ENCODE assay signal across 9 cellular contexts in the genomic region with DNA sequence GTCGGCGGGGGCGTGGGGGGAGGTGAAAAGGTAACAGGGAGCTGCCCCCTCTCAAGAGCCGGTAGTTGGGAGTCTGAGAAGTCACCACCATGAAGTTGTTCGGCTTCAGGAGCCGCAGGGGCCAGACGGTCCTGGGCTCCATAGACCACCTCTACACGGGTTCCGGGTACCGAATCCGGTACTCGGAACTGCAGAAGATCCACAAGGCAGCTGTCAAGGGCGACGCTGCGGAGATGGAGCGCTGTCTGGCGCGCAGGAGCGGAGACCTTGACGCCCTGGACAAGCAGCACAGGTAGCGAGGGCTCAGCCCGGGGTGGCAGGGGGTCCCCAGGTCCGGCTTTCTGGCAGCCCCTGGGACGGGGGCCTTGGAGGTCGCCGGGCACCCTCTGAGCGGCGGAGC. TPM values are rescaled to one million over a fixed set of nuclear protein-coding genes. Genes with fewer than 3 reads are reported as not detected.
DNase-seq lines count a peak whose midpoint lies in the region; ATAC-seq, FAIRE-seq and TF ChIP-seq lines count a peak whose summit lies in the region.
"Had no signal": no experiment of that assay in that cellular context is flagged by ENCODE, and none has a peak within 500 bp of the region (broad histone marks: within the 10 kb centered on the region; RNA-seq: fewer than 3 reads in every experiment).

No MANE protein-coding gene starts in this region.

- no peaks in the 10 kb centered on the region for H3K9me3 ChIP-seq in CD8-positive, alpha-beta T cell (ENCODE audit: low read length)
- H3K9me3 ChIP-seq in astrocyte (ENCODE audit: insufficient read depth, low read depth, low read length), result no peaks in the 10 kb centered on the region

- POLR2A ChIA-PET in CD8-positive, alpha-beta T cell (lab: Charles Lee), result no interaction called here

- H3K36me3 Mint-ChIP-seq in CD8-positive, alpha-beta T cell, result no peaks in the 10 kb centered on the region
- H3K36me3 Mint-ChIP-seq in astrocyte (ENCODE audit: low read depth, unreplicated experiment), result no peaks in the 10 kb centered on the region
- H3K36me3 Mint-ChIP-seq in naive B cell, result no peaks in the 10 kb centered on the region

- no peak overlapping the region for H3K27ac ChIP-seq in CD8-positive, alpha-beta T cell (ENCODE audit: low read depth, low read length)
- H3K27ac ChIP-seq in astrocyte (ENCODE audit: low read depth, low read length), result no peak overlapping the region

- peak overlapping the region; percentile 79 for H3K27ac Mint-ChIP-seq in CD8-positive, alpha-beta T cell
- no peak overlapping the region for H3K27ac Mint-ChIP-seq in astrocyte (ENCODE audit: unreplicated experiment)
- peak overlapping the region in 3 of 6 donors; percentile 84 to 92 (median 85) for H3K27ac Mint-ChIP-seq in naive B cell

- H3K9ac ChIP-seq in astrocyte (ENCODE audit: low read length), result no peak overlapping the region

- intact Hi-C loops in CD8-positive, alpha-beta T cell (cut with DNase I, micrococcal nuclease), result loop anchor here (5.0 kb wide), 3 partner anchors 47 to 452 kb away; partner anchors contain the start of genes FAM210A (in 1 of the 2), RNMT (in 1 of the 2) and ZNF519 (in 1 of the 2)

- no peak overlapping the region for H2AFZ ChIP-seq in astrocyte (ENCODE audit: low read depth, low read length)

- no peaks in the 10 kb centered on the region for H3K36me3 ChIP-seq in CD8-positive, alpha-beta T cell (ENCODE audit: insufficient read depth, low read length)
- no peaks in the 10 kb centered on the region for H3K36me3 ChIP-seq in astrocyte (ENCODE audit: insufficient read depth, low read length)

- TF ChIP-seq CTCF in CD8-positive, alpha-beta T cell (IDR thresholded peaks at IDR 0.05), result no peak
- no peak for TF ChIP-seq CTCF in astrocyte (IDR thresholded peaks at IDR 0.05; ENCODE audit: insufficient read depth, low read depth, low read length)

- H3K9me3 Mint-ChIP-seq in CD8-positive, alpha-beta T cell, result no peaks in the 10 kb centered on the region
- H3K9me3 Mint-ChIP-seq in astrocyte (ENCODE audit: unreplicated experiment), result no peaks in the 10 kb centered on the region
- peaks cover 0 to 1% (median 0%) of the 10 kb centered on the region in 7 donors for H3K9me3 Mint-ChIP-seq in naive B cell

- peak in 1 of 7 experiments; percentile 58 for DNase-seq in CD8-positive, alpha-beta T cell
- no peak for DNase-seq in astrocyte (ENCODE audit: low read depth)
- no peak for DNase-seq in naive B cell
- no peak for DNase-seq in NCI-H1048 (lab: John Stamatoyannopoulos, UW)
- no peak for DNase-seq in NCI-H226
- DNase-seq in retina, result no peak

- H3K79me2 ChIP-seq in astrocyte (ENCODE audit: insufficient read depth, low read length), result no peaks in the 10 kb centered on the region

- peak overlapping the region; percentile 75 for H3K4me2 ChIP-seq in astrocyte (ENCODE audit: low read length)

- H3K4me3 ChIP-seq in CD8-positive, alpha-beta T cell (ENCODE audit: low read depth, low read length), result peak overlapping the region; percentile 61
- H3K4me3 ChIP-seq in astrocyte (ENCODE audit: insufficient read depth, low read depth, low read length), result no peak overlapping the region
- H3K4me3 ChIP-seq: K562 had no signal

- no peak for TF ChIP-seq POLR2A in GM18505 (IDR thresholded peaks at IDR 0.05; ENCODE audit: borderline replicate concordance, extremely low read depth, insufficient read depth, insufficient read length)

- ATAC-seq in CD8-positive, alpha-beta T cell, result peak; percentile 26
- ATAC-seq in HG02798 (IDR thresholded peaks at IDR 0.05; ENCODE audit: poor library complexity, unreplicated experiment) (peak; percentile 15), naive B cell (ENCODE audit: low read depth in 2 of 2) (peak; percentile 29 to 39), GM18505 (IDR thresholded peaks at IDR 0.05; ENCODE audit: unreplicated experiment) (no peak)

- no peaks in the 10 kb centered on the region for H4K20me1 ChIP-seq in astrocyte (ENCODE audit: insufficient read depth, low read length)

- H3K4me3 Mint-ChIP-seq in CD8-positive, alpha-beta T cell, result peak overlapping the region; percentile 88
- H3K4me3 Mint-ChIP-seq in astrocyte (ENCODE audit: unreplicated experiment), result peak overlapping the region; percentile 84
- peak overlapping the region; percentile 82 to 94 (median 90) for H3K4me3 Mint-ChIP-seq in naive B cell

- H3K4me1 Mint-ChIP-seq in CD8-positive, alpha-beta T cell (ENCODE audit: low read depth), result peaks cover 11% of the 10 kb centered on the region
- H3K4me1 Mint-ChIP-seq in astrocyte (ENCODE audit: low read depth, unreplicated experiment), result no peaks in the 10 kb centered on the region
- H3K4me1 Mint-ChIP-seq in naive B cell, result peaks cover 0 to 7% (median 2%) of the 10 kb centered on the region in 3 donors

- no peaks in the 10 kb centered on the region for H3K27me3 Mint-ChIP-seq in CD8-positive, alpha-beta T cell (ENCODE audit: low read depth)
- H3K27me3 Mint-ChIP-seq in astrocyte (ENCODE audit: low read depth, unreplicated experiment), result no peaks in the 10 kb centered on the region
- H3K27me3 Mint-ChIP-seq in naive B cell, result no peaks in the 10 kb centered on the region

- no peak for FAIRE-seq in astrocyte (lab: Jason Lieb, UNC)
- FAIRE-seq: K562 had no signal

- CTCF ChIA-PET in CD8-positive, alpha-beta T cell (lab: Charles Lee), result interaction anchor here (1.3 kb wide), 1 partner anchor 9 kb away, joined by 4 read pairs; no protein-coding TSS in a partner anchor

- H3K27me3 ChIP-seq in CD8-positive, alpha-beta T cell (ENCODE audit: insufficient read depth, low read length), result no peaks in the 10 kb centered on the region
- H3K27me3 ChIP-seq in astrocyte (ENCODE audit: insufficient read depth, low read length), result no peaks in the 10 kb centered on the region

- peaks cover 4% of the 10 kb centered on the region for H3K4me1 ChIP-seq in CD8-positive, alpha-beta T cell (ENCODE audit: insufficient read depth, low read length)
- no peaks in the 10 kb centered on the region for H3K4me1 ChIP-seq in astrocyte (ENCODE audit: insufficient read depth, low read length)

RNA-seq across cellular contexts. Expression of gene ZNF519, which starts 47.1 kb away (rescaled TPM):
- 1 to 10 TPM; 6.8 to 7.4 TPM for total RNA-seq in CD8-positive, alpha-beta T cell
- total RNA-seq in astrocyte, result 5.0 and 7.7 TPM in 2 replicates
- 1 to 10 TPM; 3.6 to 8.2 (median 5.6) TPM for polyA plus RNA-seq in naive B cell (ENCODE audit: low read depth in 6 of 6)
